11 cellular contexts compared by ENCODE assay signal in the genomic region with DNA sequence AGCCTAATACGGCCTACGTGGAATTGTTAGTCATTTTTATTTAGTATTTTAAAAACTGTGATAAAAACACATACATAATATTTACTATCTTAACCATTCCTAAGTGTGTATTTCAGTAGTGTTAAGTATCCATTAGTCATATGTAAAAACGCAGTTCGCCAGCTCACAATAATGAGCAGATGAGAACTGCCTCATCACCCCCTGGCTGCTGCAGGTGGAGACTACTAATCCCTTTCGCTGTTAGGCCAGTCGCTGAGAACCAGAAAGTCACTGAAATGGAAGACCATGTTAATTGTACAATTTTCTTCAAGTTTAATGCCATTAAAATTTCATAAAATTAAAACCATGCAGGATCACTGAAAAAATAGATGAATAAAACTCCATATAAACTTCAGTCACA. TPM values are rescaled to one million over a fixed set of nuclear protein-coding genes. Genes with fewer than 3 reads are reported as not detected.
DNase-seq lines count a peak whose midpoint lies in the region; ATAC-seq and TF ChIP-seq lines count a peak whose summit lies in the region.
"Had no signal": no experiment of that assay in that cellular context is flagged by ENCODE, and none has a peak within 500 bp of the region (broad histone marks: within the 10 kb centered on the region; RNA-seq: fewer than 3 reads in every experiment).

No MANE protein-coding gene starts in this region.

- in situ Hi-C loops in GM13977 (cut with MboI; ENCODE audit: low pct_unique_long_range_greater_than_20kb, low sequenced_read_pairs, unreplicated experiment): no loop called here

- no peaks in the 10 kb centered on the region for H3K27me3 Mint-ChIP-seq in activated CD4-positive, alpha-beta T cell treated with anti-CD3 and anti-CD28 coated beads for 36 hours
- H3K27me3 Mint-ChIP-seq in chondrocyte (ENCODE audit: low read depth): no peaks in the 10 kb centered on the region
- H3K27me3 Mint-ChIP-seq in osteocyte (ENCODE audit: unreplicated experiment): no peaks in the 10 kb centered on the region

- no peaks in the 10 kb centered on the region for H3K9me3 Mint-ChIP-seq in activated CD4-positive, alpha-beta T cell treated with anti-CD3 and anti-CD28 coated beads for 36 hours (ENCODE audit: low read depth)
- H3K9me3 Mint-ChIP-seq in chondrocyte (ENCODE audit: low read depth) (no peaks in the 10 kb centered on the region), osteocyte (ENCODE audit: unreplicated experiment) (no peaks in the 10 kb centered on the region)

- CTCF ChIA-PET in activated CD4-positive, alpha-beta T cell treated with anti-CD3 and anti-CD28 coated beads for 36 hours (lab: Charles Lee): no interaction called here

- 0 out of 2 replicates have a peak overlapping the region, but pooled peaks have one; percentile 98 for H3K9ac ChIP-seq in OCI-LY3 (ENCODE audit: low read length)

- H4K20me1 ChIP-seq in OCI-LY3 (ENCODE audit: insufficient read depth, low read length): no peaks in the 10 kb centered on the region

- H3K27me3 ChIP-seq in OCI-LY3 (ENCODE audit: low read depth, low read length): no peaks in the 10 kb centered on the region
- H3K27me3 ChIP-seq: sigmoid colon had no signal

- H3K36me3 ChIP-seq in OCI-LY3 (replicated peaks; ENCODE audit: low read depth, low read length): peaks cover 22% of the 10 kb centered on the region

- H3K27ac ChIP-seq in OCI-LY3 (ENCODE audit: low read length): no peak overlapping the region

- H3K4me3 ChIP-seq in OCI-LY3 (ENCODE audit: low read length): no peak overlapping the region

- H3K4me1 ChIP-seq in OCI-LY3 (ENCODE audit: low read length): peaks cover 21% of the 10 kb centered on the region

- DNase-seq in activated CD4-positive, alpha-beta T cell treated with anti-CD3 and anti-CD28 coated beads for 36 hours: peak; percentile 22
- no peak for DNase-seq in activated CD4-positive, alpha-beta T cell treated with anti-CD3 and anti-CD28 coated beads for 4 hours
- DNase-seq in chondrocyte (ENCODE audit: low spot score): no peak
- no peak for DNase-seq in osteocyte (ENCODE audit: extremely low spot score, unreplicated experiment)
- no peak for DNase-seq in NCI-H1436 treated with DMSO at 0.1 percent for 48 hours (lab: John Stamatoyannopoulos, UW)
- no peak for DNase-seq in GM13977 (ENCODE audit: low spot score)
- DNase-seq: ACHN, lower lobe of right lung, sigmoid colon had no signal

- H3K9me3 ChIP-seq in OCI-LY3 (ENCODE audit: insufficient read depth, low read length): no peaks in the 10 kb centered on the region
- H3K9me3 ChIP-seq: lower lobe of right lung, sigmoid colon had no signal

- intact Hi-C loops in activated CD4-positive, alpha-beta T cell treated with anti-CD3 and anti-CD28 coated beads for 36 hours (cut with DNase I, micrococcal nuclease): loop anchor here in 1 of 2 experiments (10.0 kb wide), 1 partner anchor 611 kb away; the partner anchor contains the start of gene LCP1

- H2AFZ ChIP-seq in OCI-LY3 (ENCODE audit: low read depth, low read length): no peak overlapping the region

- H3K4me1 Mint-ChIP-seq in activated CD4-positive, alpha-beta T cell treated with anti-CD3 and anti-CD28 coated beads for 36 hours: peaks cover 44% of the 10 kb centered on the region
- H3K4me1 Mint-ChIP-seq in chondrocyte (ENCODE audit: low read depth) (peaks cover 44% of the 10 kb centered on the region), osteocyte (ENCODE audit: unreplicated experiment) (peaks cover 39% of the 10 kb centered on the region)

- H3K79me2 ChIP-seq in OCI-LY3 (ENCODE audit: low read length): peaks cover 49% of the 10 kb centered on the region

- POLR2A ChIA-PET in activated CD4-positive, alpha-beta T cell treated with anti-CD3 and anti-CD28 coated beads for 36 hours (lab: Charles Lee): no interaction called here

- no peak for ATAC-seq in activated CD4-positive, alpha-beta T cell treated with anti-CD3 and anti-CD28 coated beads for 36 hours
- no peak for ATAC-seq in GM18498 (IDR thresholded peaks at IDR 0.05; ENCODE audit: unreplicated experiment)
- ATAC-seq: lower lobe of right lung had no signal

- peaks cover 33% of the 10 kb centered on the region for H3K36me3 Mint-ChIP-seq in activated CD4-positive, alpha-beta T cell treated with anti-CD3 and anti-CD28 coated beads for 36 hours (ENCODE audit: low read depth)
- H3K36me3 Mint-ChIP-seq in chondrocyte (ENCODE audit: low read depth): peaks cover 7% of the 10 kb centered on the region
- peaks cover 9% of the 10 kb centered on the region for H3K36me3 Mint-ChIP-seq in osteocyte (ENCODE audit: unreplicated experiment)

- H3K27ac Mint-ChIP-seq in activated CD4-positive, alpha-beta T cell treated with anti-CD3 and anti-CD28 coated beads for 36 hours: no peak overlapping the region
- H3K27ac Mint-ChIP-seq in chondrocyte (ENCODE audit: unreplicated experiment): peak overlapping the region; percentile 18
- H3K27ac Mint-ChIP-seq in osteocyte (ENCODE audit: unreplicated experiment): peak overlapping the region; percentile 57

- peak overlapping the region; percentile 71 for H3K4me2 ChIP-seq in OCI-LY3 (ENCODE audit: low read length)

- no peak for TF ChIP-seq CTCF in OCI-LY3 (IDR thresholded peaks at IDR 0.05; ENCODE audit: low read depth, low read length)
- no peak for TF ChIP-seq CTCF in chondrocyte (IDR thresholded peaks at IDR 0.05)
- no peak for TF ChIP-seq CTCF in osteocyte (IDR thresholded peaks at IDR 0.05)
- no peak for TF ChIP-seq CTCF in GM13977 (IDR thresholded peaks at IDR 0.05; ENCODE audit: extremely low read depth, insufficient read depth, missing control alignments)

- H3K4me3 Mint-ChIP-seq in activated CD4-positive, alpha-beta T cell treated with anti-CD3 and anti-CD28 coated beads for 36 hours: peak overlapping the region; percentile 98
- H3K4me3 Mint-ChIP-seq in chondrocyte (ENCODE audit: unreplicated experiment): peak overlapping the region; percentile 43
- peak overlapping the region; percentile 88 for H3K4me3 Mint-ChIP-seq in osteocyte (ENCODE audit: unreplicated experiment)

RNA-seq across cellular contexts. Expression of gene ESD, which starts 1.6 kb away (rescaled TPM):
- 100 to 1,000 TPM; 150 to 162 TPM for total RNA-seq in activated CD4-positive, alpha-beta T cell treated with anti-CD3 and anti-CD28 coated beads for 36 hours
- 94.7 to 102 TPM (median 97.9 TPM) in 3 replicates for total RNA-seq in chondrocyte
- 98.5 and 98.6 TPM in 2 replicates for total RNA-seq in osteocyte

Comparison
In these comparisons a context has a peak if more than half of its experiments do, and no peak if none do; other contexts are left out.
1. H3K4me3 Mint-ChIP-seq: peak in every context shown above with its lines; median percentile 98 in activated CD4-positive, alpha-beta T cell treated with anti-CD3 and anti-CD28 coated beads for 36 hours; 88 in osteocyte; 43 in chondrocyte.